In the genomic region with DNA sequence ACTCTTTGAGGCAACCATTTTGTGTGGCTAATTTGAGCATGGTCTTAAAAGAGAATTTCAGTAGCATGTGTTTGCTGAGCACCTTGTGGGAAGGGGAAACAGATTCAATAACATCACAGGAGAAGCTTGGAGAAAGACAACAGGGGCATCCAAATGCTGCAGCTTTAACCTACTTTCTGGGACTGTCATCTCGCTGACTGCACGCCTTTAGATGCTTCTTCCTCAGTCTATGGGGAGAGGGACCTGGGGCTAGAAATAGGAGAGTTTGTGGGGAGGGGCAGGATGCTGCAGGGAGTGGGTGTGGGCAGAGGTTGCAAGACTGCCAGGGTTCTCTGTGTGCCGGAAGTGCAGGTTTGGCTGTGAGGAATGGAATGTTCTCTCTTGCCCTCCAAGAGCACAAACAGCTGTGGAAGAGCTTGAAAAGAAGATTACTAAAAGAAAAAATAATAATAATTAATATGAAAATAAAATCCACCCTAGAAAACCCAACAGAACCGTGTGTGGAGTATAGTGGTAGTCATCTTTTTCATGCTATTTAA, we compare ENCODE assay signal across 10 cellular contexts.
DNase-seq lines count a peak whose midpoint lies in the region; ATAC-seq and TF ChIP-seq lines count a peak whose summit lies in the region.
"Had no signal": no experiment of that assay in that cellular context is flagged by ENCODE, and none has a peak within 500 bp of the region (broad histone marks: within the 10 kb centered on the region; RNA-seq: fewer than 3 reads in every experiment).

No MANE protein-coding gene starts in this region.

- H3K4me3 ChIP-seq in esophagus squamous epithelium (peak overlapping the region in 1 of 4 donors; percentile 14), tibial nerve (no peak overlapping the region)

- H3K27ac ChIP-seq in esophagus squamous epithelium, result peak overlapping the region; percentile 40 to 89 (median 77)
- peak overlapping the region; percentile 67 to 93 (median 86) for H3K27ac ChIP-seq in tibial nerve

- TF ChIP-seq POLR2A in esophagus squamous epithelium (IDR thresholded peaks at IDR 0.05) (no peak), tibial nerve (IDR thresholded peaks at IDR 0.05) (no peak)

- H3K27me3 ChIP-seq in esophagus squamous epithelium (no peaks in the 10 kb centered on the region), tibial nerve (no peaks in the 10 kb centered on the region)

- ATAC-seq in GM19023 (IDR thresholded peaks at IDR 0.05; ENCODE audit: unreplicated experiment), result no peak
- no peak for ATAC-seq in GM18909 (IDR thresholded peaks at IDR 0.05; ENCODE audit: poor library complexity, unreplicated experiment)

- H3K36me3 ChIP-seq in esophagus squamous epithelium (no peaks in the 10 kb centered on the region), tibial nerve (no peaks in the 10 kb centered on the region)

- H3K4me1 ChIP-seq in esophagus squamous epithelium, result peaks cover 31 to 97% (median 73%) of the 10 kb centered on the region in 3 donors
- peaks cover 4 to 97% (median 77%) of the 10 kb centered on the region in 4 donors for H3K4me1 ChIP-seq in tibial nerve

- no peaks in the 10 kb centered on the region for H3K9me3 ChIP-seq in esophagus squamous epithelium
- no peaks in the 10 kb centered on the region for H3K9me3 ChIP-seq in tibial nerve

- peak; percentile 67 to 89 for TF ChIP-seq EP300 in tibial nerve (IDR thresholded peaks at IDR 0.05)

- DNase-seq in RPMI7951 (ENCODE audit: low read depth) (peak; percentile 34), esophagus squamous epithelium (lab: John Stamatoyannopoulos, UW) (no peak), midbrain (lab: John Stamatoyannopoulos, UW) (peak; percentile 17), tibial nerve (ENCODE audit: low spot score in 2 of 2) (peak; percentile 55 to 74)
- DNase-seq in activated CD8-positive, alpha-beta memory T cell treated with anti-CD3 and anti-CD28 coated beads for 24 hours, result no peak
- no peak for DNase-seq in activated CD4-positive, alpha-beta T cell treated with anti-CD3 and anti-CD28 coated beads for 48 hours
- DNase-seq: activated CD4-positive, CD25-positive, alpha-beta regulatory T cell treated with anti-CD3 and anti-CD28 coated beads, Interleukin-2, amount 50 U/mL, for 72 hours; KBM-7 had no signal

- intact Hi-C loops in esophagus squamous epithelium (cut with DNase I), result loop anchor here (10.0 kb wide), 1 partner anchor 89 kb away; the partner anchor contains the start of gene FOXO3

- TF ChIP-seq CTCF in esophagus squamous epithelium (IDR thresholded peaks at IDR 0.05) (no peak), tibial nerve (IDR thresholded peaks at IDR 0.05) (no peak)

- WGBS in esophagus squamous epithelium, 2 donors, result 17 to 35% methylated on average over 4 of the region's 4 CpGs
- WGBS in tibial nerve, 2 donors, result 33 to 37% methylated on average over 4 of the region's 4 CpGs

Comparison
In these comparisons a context has a peak if more than half of its experiments do, and no peak if none do; other contexts are left out.
1. DNase-seq: peak in RPMI7951 (single experiment), midbrain (single experiment) and tibial nerve (2 of 2); none in esophagus squamous epithelium (single experiment), activated CD8-positive, alpha-beta memory T cell treated with anti-CD3 and anti-CD28 coated beads for 24 hours (single experiment) and activated CD4-positive, alpha-beta T cell treated with anti-CD3 and anti-CD28 coated beads for 48 hours (single experiment).